In genomic region chr5:116980581-116980980, GRCh38 we compare ENCODE assay signal across 32 cellular contexts.
A peak's percentile ranks its signal among the peaks of the same experiment; 100 is the strongest.
DNase-seq lines count a peak whose midpoint lies in the region; ATAC-seq and TF ChIP-seq lines count a peak whose summit lies in the region.
"Had no signal": no experiment of that assay in that cellular context is flagged by ENCODE, and none has a peak within 500 bp of the region (broad histone marks: within the 10 kb centered on the region; RNA-seq: fewer than 3 reads in every experiment).

No MANE protein-coding gene starts in this region.

- H3K36me3 ChIP-seq in SK-N-SH (replicated peaks in 1 of 2; ENCODE audit: control insufficient read depth in 1 of 2, insufficient read depth in 2 of 2, low read length in 1 of 2) (peaks cover 0 to 3% of the 10 kb centered on the region in 2 experiments), mesendoderm (ENCODE audit: control insufficient read depth, insufficient read depth, low read length) (no peaks in the 10 kb centered on the region), heart left ventricle (no peaks in the 10 kb centered on the region)
- H3K36me3 ChIP-seq: BE2C; BLaER1; BLaER1 treated with 17β-estradiol and CSF1 and Interleukin-3, amounts not matched to agents 10 nM and 100 nM had no signal

- no peak overlapping the region for H3K4ac ChIP-seq in mesendoderm (ENCODE audit: low read depth, low read length)

- no peaks in the 10 kb centered on the region for H3K36me3 Mint-ChIP-seq in WTC11
- H3K36me3 Mint-ChIP-seq: CD14-positive monocyte; CD4-positive, alpha-beta memory T cell; CD4-positive, CD25-positive, alpha-beta regulatory T cell; CD8-positive, alpha-beta memory T cell; CD8-positive, alpha-beta T cell had no signal

- H2AFZ ChIP-seq in SK-N-SH (ENCODE audit: low read depth) = no peak overlapping the region

- H3K27me3 ChIP-seq in SK-N-SH (ENCODE audit: insufficient read depth) (no peaks in the 10 kb centered on the region), mesendoderm (ENCODE audit: insufficient read depth, low read length, poor library complexity) (no peaks in the 10 kb centered on the region), heart left ventricle (no peaks in the 10 kb centered on the region)
- H3K27me3 ChIP-seq: BE2C; BLaER1; BLaER1 treated with 17β-estradiol and CSF1 and Interleukin-3, amounts not matched to agents 10 nM and 100 nM had no signal

- H3K9me3 Mint-ChIP-seq in WTC11 = no peaks in the 10 kb centered on the region

- no peak overlapping the region for H3K18ac ChIP-seq in mesendoderm (ENCODE audit: low read length)

- no peak overlapping the region for H3K27ac Mint-ChIP-seq in WTC11
- H3K27ac Mint-ChIP-seq: B cell; CD14-positive monocyte; CD4-positive, alpha-beta memory T cell; CD4-positive, alpha-beta T cell; CD4-positive, CD25-positive, alpha-beta regulatory T cell; CD8-positive, alpha-beta memory T cell; CD8-positive, alpha-beta T cell had no signal

- no peak overlapping the region for H3K23ac ChIP-seq in mesendoderm (ENCODE audit: low read length)

- no peaks in the 10 kb centered on the region for H3K4me1 ChIP-seq in SK-N-SH (ENCODE audit: control insufficient read depth in 1 of 2, insufficient read depth in 2 of 2, low read depth in 1 of 2, low read length in 1 of 2)
- H3K4me1 ChIP-seq in mesendoderm (ENCODE audit: control insufficient read depth, low read depth, low read length) = no peaks in the 10 kb centered on the region
- no peaks in the 10 kb centered on the region for H3K4me1 ChIP-seq in heart left ventricle
- H3K4me1 ChIP-seq: A549; BE2C; BLaER1; BLaER1 treated with 17β-estradiol and CSF1 and Interleukin-3, amounts not matched to agents 10 nM and 100 nM; Caco-2 had no signal

- H3K9me3 ChIP-seq in SK-N-SH (peaks cover 3% of the 10 kb centered on the region; the same call in 1 of the 2 replicates), heart left ventricle (no peaks in the 10 kb centered on the region)
- H3K9me3 ChIP-seq: A549; BE2C; BLaER1; BLaER1 treated with 17β-estradiol and CSF1 and Interleukin-3, amounts not matched to agents 10 nM and 100 nM; Caco-2 had no signal

- H3F3A ChIP-seq in SK-N-SH (replicated peaks; ENCODE audit: insufficient read depth) = no peaks in the 10 kb centered on the region

- H3K9ac ChIP-seq in SK-N-SH = no peak overlapping the region
- no peak overlapping the region for H3K9ac ChIP-seq in mesendoderm (ENCODE audit: low read length)
- H3K9ac ChIP-seq: BLaER1; BLaER1 treated with 17β-estradiol and CSF1 and Interleukin-3, amounts not matched to agents 10 nM and 100 nM had no signal

- no peaks in the 10 kb centered on the region for H3K79me1 ChIP-seq in mesendoderm (ENCODE audit: low read length)

- peak overlapping the region; percentile 78 for H2BK15ac ChIP-seq in mesendoderm (replicated peaks; ENCODE audit: low read depth)

- no peak for ATAC-seq in SK-N-SH treated with all-trans-retinoic acid at 6 μM for 48 hours
- no peak for ATAC-seq in WTC11
- ATAC-seq in heart left ventricle = no peak
- ATAC-seq: A549; CD8-positive, alpha-beta T cell had no signal

- DNase-seq in SK-N-SH = no peak
- DNase-seq in SK-N-DZ (ENCODE audit: low spot score) = peak; percentile 92
- DNase-seq in mesendoderm = no peak
- no peak for DNase-seq in WTC11 (ENCODE audit: low spot score)
- DNase-seq in heart left ventricle = no peak
- DNase-seq: 8988T; ACHN; AML-193; BE2C; C1 segment of cervical spinal cord; Caco-2; Calu3; CD4-positive, alpha-beta memory T cell; CD4-positive, alpha-beta T cell; CD4-positive, CD25-positive, alpha-beta regulatory T cell; CD8-positive, alpha-beta memory T cell; CD8-positive, alpha-beta T cell; COR-L47; DMS 273 treated with DMSO at 0.1 percent for 48 hours; DMS153; DMS79; DMS79 treated with DMSO at 0.1 percent for 48 hours; DND-41; EL had no signal

- H3K27ac ChIP-seq in SK-N-SH (ENCODE audit: low read depth in 2 of 2, low read length in 1 of 2) = no peak overlapping the region
- no peak overlapping the region for H3K27ac ChIP-seq in mesendoderm (ENCODE audit: low read depth, low read length)
- H3K27ac ChIP-seq in heart left ventricle = no peak overlapping the region
- H3K27ac ChIP-seq: 22Rv1; A549; BLaER1; BLaER1 treated with 17β-estradiol and CSF1 and Interleukin-3, amounts not matched to agents 10 nM and 100 nM; C4-2B had no signal

- no peak overlapping the region for H3K4me3 ChIP-seq in SK-N-SH (ENCODE audit: low read depth in 2 of 2, low read length in 1 of 2)
- no peak overlapping the region for H3K4me3 ChIP-seq in mesendoderm (ENCODE audit: low read length)
- no peak overlapping the region for H3K4me3 ChIP-seq in heart left ventricle
- H3K4me3 ChIP-seq: A549; BLaER1; BLaER1 treated with 17β-estradiol and CSF1 and Interleukin-3, amounts not matched to agents 10 nM and 100 nM had no signal

- no peaks in the 10 kb centered on the region for H3K9me2 ChIP-seq in SK-N-SH

- no peak overlapping the region for H2BK120ac ChIP-seq in mesendoderm (ENCODE audit: low read depth, low read length)

- H3K4me3 Mint-ChIP-seq in WTC11 = no peak overlapping the region
- H3K4me3 Mint-ChIP-seq: B cell; CD14-positive monocyte; CD4-positive, alpha-beta memory T cell; CD4-positive, alpha-beta T cell; CD4-positive, CD25-positive, alpha-beta regulatory T cell; CD8-positive, alpha-beta memory T cell; CD8-positive, alpha-beta T cell had no signal

- no peak for TF ChIP-seq POLR2A in heart left ventricle (IDR thresholded peaks at IDR 0.05)

- POLR2A ChIA-PET in SK-N-SH (lab: Yijun Ruan, JAX) (no interaction called here), WTC11 (lab: Charles Lee) (no interaction called here)

- H2BK5ac ChIP-seq in mesendoderm (ENCODE audit: low read length) = no peak overlapping the region

- H3K4me1 Mint-ChIP-seq in WTC11 = no peaks in the 10 kb centered on the region
- H3K4me1 Mint-ChIP-seq: B cell; CD14-positive monocyte; CD4-positive, alpha-beta memory T cell; CD4-positive, CD25-positive, alpha-beta regulatory T cell; CD8-positive, alpha-beta memory T cell had no signal

- no peak overlapping the region for H4K8ac ChIP-seq in mesendoderm (ENCODE audit: low read depth, low read length)

- H3K79me2 ChIP-seq in SK-N-SH (ENCODE audit: insufficient read depth) (no peaks in the 10 kb centered on the region), mesendoderm (ENCODE audit: control insufficient read depth, insufficient read depth, low read length) (no peaks in the 10 kb centered on the region)

- no peak for TF ChIP-seq EP300 in SK-N-SH (IDR thresholded peaks at IDR 0.05; ENCODE audit: borderline replicate concordance in 1 of 2, low read depth in 1 of 2, low read length in 1 of 2)

- H4K20me1 ChIP-seq in SK-N-SH (ENCODE audit: insufficient read depth) = no peaks in the 10 kb centered on the region
- H4K20me1 ChIP-seq: BLaER1; BLaER1 treated with 17β-estradiol and CSF1 and Interleukin-3, amounts not matched to agents 10 nM and 100 nM had no signal

- no peak overlapping the region for H3K56ac ChIP-seq in mesendoderm (ENCODE audit: low read length)

- H4K5ac ChIP-seq in mesendoderm (ENCODE audit: low read length) = no peak overlapping the region

- intact Hi-C loops in heart left ventricle (cut with DNase I) = loop anchor here in 1 of 10 donors (2.0 kb wide), 1 partner anchor 54 kb away; no protein-coding TSS in a partner anchor

- no peaks in the 10 kb centered on the region for H3K27me3 Mint-ChIP-seq in WTC11 (ENCODE audit: low read depth)
- H3K27me3 Mint-ChIP-seq: B cell; CD4-positive, alpha-beta memory T cell; CD4-positive, alpha-beta T cell; CD4-positive, CD25-positive, alpha-beta regulatory T cell; CD8-positive, alpha-beta memory T cell had no signal

- TF ChIP-seq RAD21 in SK-N-SH (IDR thresholded peaks at IDR 0.05; ENCODE audit: low read length) = no peak

- WGBS in SK-N-SH (ENCODE audit: low lambda C conversion rate) = 29% methylated on average over 2 of the region's 2 CpGs
- WGBS in mesendoderm (ENCODE audit: extremely low coverage, insufficient coverage, low lambda C conversion rate) = no CpG with 5 or more reads among the region's 2 CpGs
- 67 to 77% (median 69%) methylated on average over 2 of the region's 2 CpGs for WGBS in heart left ventricle, 4 donors

- no peak overlapping the region for H2AK5ac ChIP-seq in mesendoderm (ENCODE audit: low read length)

- CTCF ChIA-PET in SK-N-SH (lab: Yijun Ruan, JAX) (no interaction called here), WTC11 (lab: Charles Lee) (no interaction called here)

- H3K4me2 ChIP-seq in SK-N-SH = no peak overlapping the region
- no peak overlapping the region for H3K4me2 ChIP-seq in mesendoderm (ENCODE audit: low read length)
- H3K4me2 ChIP-seq: A549; BLaER1; BLaER1 treated with 17β-estradiol and CSF1 and Interleukin-3, amounts not matched to agents 10 nM and 100 nM had no signal

- no peak for TF ChIP-seq CTCF in SK-N-SH (IDR thresholded peaks at IDR 0.05)
- no peak for TF ChIP-seq CTCF in WTC11 (IDR thresholded peaks at IDR 0.05)
- TF ChIP-seq CTCF in heart left ventricle (IDR thresholded peaks at IDR 0.05) = no peak

TF ChIP-seq in SK-N-SH, 30 proteins besides CTCF, POLR2A, EP300 and RAD21 (continues in another document):
- TF ChIP-seq FOXJ3 (CRISPR knock-in tag; IDR thresholded peaks at IDR 0.05) (no peak), NRF1 (IDR thresholded peaks at IDR 0.05; ENCODE audit: low read depth, low read length) (no peak)

TF ChIP-seq in SK-N-SH treated with all-trans-retinoic acid at 6 μM for 48 hours, 23 proteins besides CTCF, POLR2A, EP300 and RAD21:
- TF ChIP-seq SNAI2 (CRISPR knock-in tag; IDR thresholded peaks at IDR 0.05) = no peak

TF ChIP-seq in WTC11, 78 proteins besides CTCF, POLR2A, EP300 and RAD21:
- TF ChIP-seq CREM (CRISPR knock-in tag; IDR thresholded peaks at IDR 0.05) (no peak), CBFB (CRISPR knock-in tag; IDR thresholded peaks at IDR 0.05; ENCODE audit: low read depth) (no peak), GTF2I (CRISPR knock-in tag; conservative IDR thresholded peaks at IDR 0.05) (no peak)
- TF ChIP-seq, protein P1, sequence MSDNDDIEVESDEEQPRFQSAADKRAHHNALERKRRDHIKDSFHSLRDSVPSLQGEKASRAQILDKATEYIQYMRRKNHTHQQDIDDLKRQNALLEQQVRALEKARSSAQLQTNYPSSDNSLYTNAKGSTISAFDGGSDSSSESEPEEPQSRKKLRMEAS (CRISPR knock-in tag; IDR thresholded peaks at IDR 0.05) = no peak
TF ChIP-seq in WTC11: peak in this region for 0.
